In genomic region chr7:156056548-156056947, GRCh38 we compare ENCODE assay signal across 30 cellular contexts.
"Had no signal": no experiment of that assay in that cellular context is flagged by ENCODE, and none has a peak within 500 bp of the region (broad histone marks: within the 10 kb centered on the region; RNA-seq: fewer than 3 reads in every experiment).

No MANE protein-coding gene starts in this region.

- H3K4me3 ChIP-seq: adrenal gland, body of pancreas, esophagus muscularis mucosa, gastrocnemius medialis had no signal

- H3K9me3 Mint-ChIP-seq: activated naive CD4-positive, alpha-beta T cell treated with anti-CD3 and anti-CD28 coated beads, Interleukin-2, amount 50 U/mL, for 24 hours had no signal

- H3K4me3 Mint-ChIP-seq: activated CD4-positive, alpha-beta memory T cell treated with anti-CD3 and anti-CD28 coated beads for 36 hours; activated CD4-positive, alpha-beta T cell treated with anti-CD3 and anti-CD28 coated beads for 36 hours; activated CD4-positive, alpha-beta T cell treated with anti-CD3 and anti-CD28 coated beads, Interleukin-2, amount 10 ng/mL, durations not matched to agents 24 days and 14 days; activated CD8-positive, alpha-beta memory T cell treated with anti-CD3 and anti-CD28 coated beads, Interleukin-2, amount 10 ng/mL, durations not matched to agents 7 days and 5 days; activated CD8-positive, alpha-beta T cell treated with anti-CD3 and anti-CD28 coated beads, Interleukin-2, amount 10 ng/mL, durations not matched to agents 7 days and 5 days; activated naive CD4-positive, alpha-beta T cell treated with anti-CD3 and anti-CD28 coated beads for 36 hours; activated naive CD4-positive, alpha-beta T cell treated with anti-CD3 and anti-CD28 coated beads, Interleukin-2, amount 50 U/mL, for 24 hours; activated naive CD8-positive, alpha-beta T cell treated with anti-CD3 and anti-CD28 coated beads for 36 hours; activated naive CD8-positive, alpha-beta T cell treated with anti-CD3 and anti-CD28 coated beads, Interleukin-2, amount 50 U/mL, for 24 hours; activated T-helper 1 cell treated with anti-CD3 and anti-CD28 coated beads, Interleukin-12 subunit alpha, Interleukin-12 subunit beta, Interleukin-2, Interleukin-4 antibody, amounts not matched to agents 30 ng/mL and 10 ng/mL and 1 ng/mL, durations not matched to agents 14 hours and 24 hours and 36 hours; effector memory CD8-positive, alpha-beta T cell had no signal

- DNase-seq: activated CD4-positive, alpha-beta memory T cell treated with anti-CD3 and anti-CD28 coated beads for 36 hours; activated CD4-positive, alpha-beta T cell treated with anti-CD3 and anti-CD28 coated beads for 36 hours; activated CD4-positive, alpha-beta T cell treated with anti-CD3 and anti-CD28 coated beads, Interleukin-2, amount 10 ng/mL, durations not matched to agents 24 days and 14 days; activated CD4-positive, CD25-positive, alpha-beta regulatory T cell; activated CD4-positive, CD25-positive, alpha-beta regulatory T cell treated with anti-CD3 and anti-CD28 coated beads, Interleukin-2, amount 50 U/mL, for 72 hours; activated CD8-positive, alpha-beta memory T cell treated with anti-CD3 and anti-CD28 coated beads, Interleukin-2, amount 10 ng/mL, durations not matched to agents 7 days and 5 days; activated CD8-positive, alpha-beta memory T cell treated with anti-CD3 and anti-CD28 coated beads, Interleukin-2, amount 50 U/mL, for 4 hours; activated CD8-positive, alpha-beta T cell treated with anti-CD3 and anti-CD28 coated beads, Interleukin-2, amount 10 ng/mL, durations not matched to agents 7 days and 5 days; activated naive CD4-positive, alpha-beta T cell treated with anti-CD3 and anti-CD28 coated beads for 36 hours; activated naive CD8-positive, alpha-beta T cell treated with anti-CD3 and anti-CD28 coated beads for 36 hours; activated naive CD8-positive, alpha-beta T cell treated with anti-CD3 and anti-CD28 coated beads, Interleukin-2, amount 50 U/mL, for 24 hours; activated T-cell treated with anti-CD3 and anti-CD28 coated beads, Interleukin-2, amount 50 U/mL, for 1 hour; activated T-cell treated with anti-CD3 and anti-CD28 coated beads, Interleukin-2, amount 50 U/mL, for 48 hours; adrenal gland; amygdala; aorta; body of pancreas; caudate nucleus; cortex of kidney; dermis blood vessel endothelial cell; effector CD4-positive, alpha-beta T cell; effector memory CD8-positive, alpha-beta T cell; erythroblast; foreskin keratinocyte; gastrocnemius medialis; T-helper 2 cell had no signal

- H3K27me3 ChIP-seq: adrenal gland, body of pancreas, foreskin keratinocyte, gastrocnemius medialis had no signal

- H3K4me1 ChIP-seq: adrenal gland, body of pancreas, esophagus muscularis mucosa, foreskin keratinocyte, gastrocnemius medialis had no signal

- H3K36me3 Mint-ChIP-seq: activated CD4-positive, alpha-beta memory T cell treated with anti-CD3 and anti-CD28 coated beads for 36 hours; activated naive CD4-positive, alpha-beta T cell treated with anti-CD3 and anti-CD28 coated beads, Interleukin-2, amount 50 U/mL, for 24 hours; activated naive CD8-positive, alpha-beta T cell treated with anti-CD3 and anti-CD28 coated beads for 36 hours had no signal

- H3K4me1 Mint-ChIP-seq: activated CD4-positive, alpha-beta T cell treated with anti-CD3 and anti-CD28 coated beads for 36 hours; activated CD4-positive, alpha-beta T cell treated with anti-CD3 and anti-CD28 coated beads, Interleukin-2, amount 10 ng/mL, durations not matched to agents 24 days and 14 days; activated CD8-positive, alpha-beta memory T cell treated with anti-CD3 and anti-CD28 coated beads, Interleukin-2, amount 10 ng/mL, durations not matched to agents 7 days and 5 days; activated naive CD4-positive, alpha-beta T cell treated with anti-CD3 and anti-CD28 coated beads, Interleukin-2, amount 50 U/mL, for 24 hours; activated naive CD8-positive, alpha-beta T cell treated with anti-CD3 and anti-CD28 coated beads for 36 hours; activated naive CD8-positive, alpha-beta T cell treated with anti-CD3 and anti-CD28 coated beads, Interleukin-2, amount 50 U/mL, for 24 hours had no signal

- H3K27ac ChIP-seq: adrenal gland, body of pancreas, esophagus muscularis mucosa, foreskin keratinocyte, gastrocnemius medialis had no signal

- ATAC-seq: activated CD4-positive, alpha-beta T cell treated with anti-CD3 and anti-CD28 coated beads for 36 hours; activated CD8-positive, alpha-beta memory T cell treated with anti-CD3 and anti-CD28 coated beads, Interleukin-2, amount 10 ng/mL, durations not matched to agents 7 days and 5 days; activated CD8-positive, alpha-beta T cell treated with anti-CD3 and anti-CD28 coated beads, Interleukin-2, amount 10 ng/mL, durations not matched to agents 7 days and 5 days; activated naive CD8-positive, alpha-beta T cell treated with anti-CD3 and anti-CD28 coated beads, Interleukin-2, amount 50 U/mL, for 24 hours; body of pancreas; effector memory CD8-positive, alpha-beta T cell; foreskin keratinocyte; gastrocnemius medialis had no signal

- H3K36me3 ChIP-seq: adrenal gland, esophagus muscularis mucosa, gastrocnemius medialis had no signal

- H3K27ac Mint-ChIP-seq: activated CD4-positive, alpha-beta memory T cell treated with anti-CD3 and anti-CD28 coated beads for 36 hours; activated CD4-positive, alpha-beta T cell treated with anti-CD3 and anti-CD28 coated beads for 36 hours; activated CD4-positive, alpha-beta T cell treated with anti-CD3 and anti-CD28 coated beads, Interleukin-2, amount 10 ng/mL, durations not matched to agents 24 days and 14 days; activated CD8-positive, alpha-beta memory T cell treated with anti-CD3 and anti-CD28 coated beads, Interleukin-2, amount 10 ng/mL, durations not matched to agents 7 days and 5 days; activated CD8-positive, alpha-beta T cell treated with anti-CD3 and anti-CD28 coated beads, Interleukin-2, amount 10 ng/mL, durations not matched to agents 7 days and 5 days; activated naive CD4-positive, alpha-beta T cell treated with anti-CD3 and anti-CD28 coated beads for 36 hours; activated naive CD4-positive, alpha-beta T cell treated with anti-CD3 and anti-CD28 coated beads, Interleukin-2, amount 50 U/mL, for 24 hours; activated naive CD8-positive, alpha-beta T cell treated with anti-CD3 and anti-CD28 coated beads for 36 hours; activated naive CD8-positive, alpha-beta T cell treated with anti-CD3 and anti-CD28 coated beads, Interleukin-2, amount 50 U/mL, for 24 hours; activated T-helper 1 cell treated with anti-CD3 and anti-CD28 coated beads, Interleukin-12 subunit alpha, Interleukin-12 subunit beta, Interleukin-2, Interleukin-4 antibody, amounts not matched to agents 30 ng/mL and 10 ng/mL and 1 ng/mL, durations not matched to agents 14 hours and 24 hours and 36 hours; activated T-helper 2 cell treated with anti-CD3 and anti-CD28 coated beads, Interferon-gamma antibody, Interleukin-2, Interleukin-4, amounts not matched to agents 10 μg/mL and 5 μg/mL and 100 μg/mL, durations not matched to agents 14 hours and 24 hours and 36 hours; effector memory CD8-positive, alpha-beta T cell had no signal

- H3K9me3 ChIP-seq: adrenal gland, body of pancreas, esophagus muscularis mucosa, gastrocnemius medialis had no signal

- H3K27me3 Mint-ChIP-seq: activated CD4-positive, alpha-beta memory T cell treated with anti-CD3 and anti-CD28 coated beads for 36 hours; activated CD4-positive, alpha-beta T cell treated with anti-CD3 and anti-CD28 coated beads for 36 hours; activated CD4-positive, alpha-beta T cell treated with anti-CD3 and anti-CD28 coated beads, Interleukin-2, amount 10 ng/mL, durations not matched to agents 24 days and 14 days; activated CD8-positive, alpha-beta memory T cell treated with anti-CD3 and anti-CD28 coated beads, Interleukin-2, amount 10 ng/mL, durations not matched to agents 7 days and 5 days; activated naive CD4-positive, alpha-beta T cell treated with anti-CD3 and anti-CD28 coated beads, Interleukin-2, amount 50 U/mL, for 24 hours; activated naive CD8-positive, alpha-beta T cell treated with anti-CD3 and anti-CD28 coated beads for 36 hours; activated naive CD8-positive, alpha-beta T cell treated with anti-CD3 and anti-CD28 coated beads, Interleukin-2, amount 50 U/mL, for 24 hours had no signal
